ENCODE assay signal across 1 cellular context in the genomic region with DNA sequence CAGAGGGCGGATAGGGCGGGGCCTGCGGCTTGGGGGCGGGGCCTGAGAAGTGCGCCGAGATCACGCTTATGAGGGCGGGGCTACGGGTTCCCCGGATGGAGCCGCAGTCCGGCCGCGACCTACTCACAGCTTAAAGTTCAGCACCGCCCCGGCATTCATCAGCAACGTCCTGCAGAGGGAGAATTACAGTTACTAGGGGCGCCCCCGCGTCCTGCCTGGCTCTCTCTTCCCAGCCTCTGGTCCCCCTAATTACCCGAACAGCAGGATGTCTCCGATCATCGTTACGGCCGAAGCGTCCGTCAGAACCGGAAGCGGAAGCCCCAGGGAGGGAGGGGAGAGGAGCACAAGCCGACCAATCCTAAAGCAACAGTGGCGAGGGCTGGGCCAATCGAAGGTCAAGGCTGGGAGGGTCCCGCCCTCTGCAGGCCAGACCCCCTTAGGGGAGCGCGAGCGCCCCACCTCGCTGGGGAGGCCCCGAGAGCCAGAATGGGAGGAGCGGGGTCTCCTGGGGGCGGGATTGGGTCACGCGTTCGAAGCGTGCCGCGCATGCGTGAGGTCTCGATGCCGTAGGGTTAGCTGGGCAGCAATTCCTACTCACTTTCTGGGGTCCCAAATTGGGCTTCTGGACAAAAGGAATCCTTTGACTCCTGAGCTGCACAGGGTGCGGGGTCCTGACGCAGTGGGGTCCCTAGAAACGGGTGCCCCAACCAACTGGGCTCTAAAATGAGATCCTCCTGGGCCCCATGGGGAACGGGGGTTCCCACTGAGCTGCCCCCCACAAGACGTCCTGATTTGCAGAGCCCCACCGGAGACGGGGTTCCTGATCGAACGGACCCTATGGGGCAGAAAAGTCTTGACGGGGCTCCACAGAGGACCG.
A peak's percentile ranks its signal among the peaks of the same experiment; 100 is the strongest.
TF ChIP-seq lines count a peak whose summit lies in the region.

Gene SMIM7 (minus strand): TSS at position 313 of the 877 bp plus-strand sequence. CDS start 34 bp downstream, at position 279.

TF ChIP-seq in K562, 482 proteins besides CTCF, POLR2A, EP300 and RAD21 (continued from another document and continues in another):
- TF ChIP-seq ILK (tag; IDR thresholded peaks at IDR 0.05; ENCODE audit: borderline replicate concordance, low read depth) (no peak), MYNN (IDR thresholded peaks at IDR 0.05) (no peak), MYNN (CRISPR knock-in tag; IDR thresholded peaks at IDR 0.05) (no peak), NFIC (IDR thresholded peaks at IDR 0.05) (peak; percentile 26; the same call in 1 of the 2 replicates), HMG20A (CRISPR knock-in tag; conservative IDR thresholded peaks at IDR 0.05) (no peak), PHF21A (IDR thresholded peaks at IDR 0.05; ENCODE audit: borderline replicate concordance, low read depth) (no peak), PYGO2 (tag; IDR thresholded peaks at IDR 0.05) (no peak), ZNF766 (CRISPR knock-in tag; conservative IDR thresholded peaks at IDR 0.05) (peak; percentile 43), ERF (CRISPR knock-in tag; IDR thresholded peaks at IDR 0.05) (peak; percentile 82; the same call in 1 of the 2 replicates), DNMT1 (IDR thresholded peaks at IDR 0.05) (no peak), RBM17 (IDR thresholded peaks at IDR 0.05; ENCODE audit: borderline replicate concordance, low read depth, low read length) (no peak), OTX1 (CRISPR knock-in tag; IDR thresholded peaks at IDR 0.05) (peak; percentile 64; the same call in 1 of the 2 replicates), STAT5A (IDR thresholded peaks at IDR 0.05; ENCODE audit: borderline replicate concordance, low read length) (no peak), ZNF75A (CRISPR knock-in tag; IDR thresholded peaks at IDR 0.05) (no peak), U2AF2 (optimal IDR thresholded peaks at IDR 0.05; ENCODE audit: low read depth, low read length) (no peak), ETV1 (tag; conservative IDR thresholded peaks at IDR 0.05; ENCODE audit: low read depth) (peak; percentile 78), ZNF592 (IDR thresholded peaks at IDR 0.05) (no peak), MCM2 (IDR thresholded peaks at IDR 0.05; ENCODE audit: low read depth) (no peak), UBTF (IDR thresholded peaks at IDR 0.05; ENCODE audit: borderline replicate concordance in 1 of 2, low read depth in 2 of 2, low read length in 2 of 2) (no peak), VEZF1 (CRISPR knock-in tag; IDR thresholded peaks at IDR 0.05) (peak; percentile 88), FOXK1 (CRISPR knock-in tag; IDR thresholded peaks at IDR 0.05; ENCODE audit: borderline replicate concordance) (no peak), KLF1 (tag; IDR thresholded peaks at IDR 0.05) (no peak), SMARCA4 (IDR thresholded peaks at IDR 0.05) (no peak), KAT2B (IDR thresholded peaks at IDR 0.05; ENCODE audit: low read depth, low read length) (no peak), NCOR1 (IDR thresholded peaks at IDR 0.05) (no peak), ZNF253 (CRISPR knock-in tag; conservative IDR thresholded peaks at IDR 0.05) (no peak), E2F4 (CRISPR knock-in tag; IDR thresholded peaks at IDR 0.05; ENCODE audit: low read depth) (no peak), GTF2E2 (tag; IDR thresholded peaks at IDR 0.05) (no peak), ZNF41 (CRISPR knock-in tag; conservative IDR thresholded peaks at IDR 0.05) (no peak), HNRNPK (IDR thresholded peaks at IDR 0.05; ENCODE audit: low read depth, low read length, poor library complexity, severe bottlenecking) (no peak), NR2F6 (CRISPR knock-in tag; IDR thresholded peaks at IDR 0.05) (no peak), PURB (CRISPR knock-in tag; IDR thresholded peaks at IDR 0.05; ENCODE audit: low read depth) (no peak), BRF1 (IDR thresholded peaks at IDR 0.05; ENCODE audit: borderline replicate concordance, extremely low read depth, insufficient read length) (no peak), ZNF57 (CRISPR knock-in tag; IDR thresholded peaks at IDR 0.05) (no peak), EP400 (IDR thresholded peaks at IDR 0.05) (peak; percentile 87), MXD1 (CRISPR knock-in tag; IDR thresholded peaks at IDR 0.05; ENCODE audit: borderline replicate concordance, poor library complexity, severe bottlenecking) (no peak), FOS (IDR thresholded peaks at IDR 0.05; ENCODE audit: extremely low read depth, insufficient read length) (peak; percentile 96), HSF4 (CRISPR knock-in tag; IDR thresholded peaks at IDR 0.05; ENCODE audit: borderline replicate concordance) (no peak)
- TF ChIP-seq, protein P1, sequence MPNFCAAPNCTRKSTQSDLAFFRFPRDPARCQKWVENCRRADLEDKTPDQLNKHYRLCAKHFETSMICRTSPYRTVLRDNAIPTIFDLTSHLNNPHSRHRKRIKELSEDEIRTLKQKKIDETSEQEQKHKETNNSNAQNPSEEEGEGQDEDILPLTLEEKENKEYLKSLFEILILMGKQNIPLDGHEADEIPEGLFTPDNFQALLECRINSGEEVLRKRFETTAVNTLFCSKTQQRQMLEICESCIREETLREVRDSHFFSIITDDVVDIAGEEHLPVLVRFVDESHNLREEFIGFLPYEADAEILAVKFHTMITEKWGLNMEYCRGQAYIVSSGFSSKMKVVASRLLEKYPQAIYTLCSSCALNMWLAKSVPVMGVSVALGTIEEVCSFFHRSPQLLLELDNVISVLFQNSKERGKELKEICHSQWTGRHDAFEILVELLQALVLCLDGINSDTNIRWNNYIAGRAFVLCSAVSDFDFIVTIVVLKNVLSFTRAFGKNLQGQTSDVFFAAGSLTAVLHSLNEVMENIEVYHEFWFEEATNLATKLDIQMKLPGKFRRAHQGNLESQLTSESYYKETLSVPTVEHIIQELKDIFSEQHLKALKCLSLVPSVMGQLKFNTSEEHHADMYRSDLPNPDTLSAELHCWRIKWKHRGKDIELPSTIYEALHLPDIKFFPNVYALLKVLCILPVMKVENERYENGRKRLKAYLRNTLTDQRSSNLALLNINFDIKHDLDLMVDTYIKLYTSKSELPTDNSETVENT (CRISPR knock-in tag; IDR thresholded peaks at IDR 0.05): peak; percentile 12; the same call in 1 of the 2 replicates
- TF ChIP-seq, protein P2, sequence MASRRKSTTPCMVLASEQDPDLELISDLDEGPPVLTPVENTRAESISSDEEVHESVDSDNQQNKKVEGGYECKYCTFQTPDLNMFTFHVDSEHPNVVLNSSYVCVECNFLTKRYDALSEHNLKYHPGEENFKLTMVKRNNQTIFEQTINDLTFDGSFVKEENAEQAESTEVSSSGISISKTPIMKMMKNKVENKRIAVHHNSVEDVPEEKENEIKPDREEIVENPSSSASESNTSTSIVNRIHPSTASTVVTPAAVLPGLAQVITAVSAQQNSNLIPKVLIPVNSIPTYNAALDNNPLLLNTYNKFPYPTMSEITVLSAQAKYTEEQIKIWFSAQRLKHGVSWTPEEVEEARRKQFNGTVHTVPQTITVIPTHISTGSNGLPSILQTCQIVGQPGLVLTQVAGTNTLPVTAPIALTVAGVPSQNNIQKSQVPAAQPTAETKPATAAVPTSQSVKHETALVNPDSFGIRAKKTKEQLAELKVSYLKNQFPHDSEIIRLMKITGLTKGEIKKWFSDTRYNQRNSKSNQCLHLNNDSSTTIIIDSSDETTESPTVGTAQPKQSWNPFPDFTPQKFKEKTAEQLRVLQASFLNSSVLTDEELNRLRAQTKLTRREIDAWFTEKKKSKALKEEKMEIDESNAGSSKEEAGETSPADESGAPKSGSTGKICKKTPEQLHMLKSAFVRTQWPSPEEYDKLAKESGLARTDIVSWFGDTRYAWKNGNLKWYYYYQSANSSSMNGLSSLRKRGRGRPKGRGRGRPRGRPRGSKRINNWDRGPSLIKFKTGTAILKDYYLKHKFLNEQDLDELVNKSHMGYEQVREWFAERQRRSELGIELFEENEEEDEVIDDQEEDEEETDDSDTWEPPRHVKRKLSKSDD (conservative IDR thresholded peaks at IDR 0.05; ENCODE audit: low read length): no peak
- TF ChIP-seq, protein P3, sequence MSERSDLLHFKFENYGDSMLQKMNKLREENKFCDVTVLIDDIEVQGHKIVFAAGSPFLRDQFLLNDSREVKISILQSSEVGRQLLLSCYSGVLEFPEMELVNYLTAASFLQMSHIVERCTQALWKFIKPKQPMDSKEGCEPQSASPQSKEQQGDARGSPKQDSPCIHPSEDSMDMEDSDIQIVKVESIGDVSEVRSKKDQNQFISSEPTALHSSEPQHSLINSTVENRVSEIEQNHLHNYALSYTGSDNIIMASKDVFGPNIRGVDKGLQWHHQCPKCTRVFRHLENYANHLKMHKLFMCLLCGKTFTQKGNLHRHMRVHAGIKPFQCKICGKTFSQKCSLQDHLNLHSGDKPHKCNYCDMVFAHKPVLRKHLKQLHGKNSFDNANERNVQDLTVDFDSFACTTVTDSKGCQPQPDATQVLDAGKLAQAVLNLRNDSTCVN (CRISPR knock-in tag; IDR thresholded peaks at IDR 0.05): no peak
- TF ChIP-seq, protein P4, sequence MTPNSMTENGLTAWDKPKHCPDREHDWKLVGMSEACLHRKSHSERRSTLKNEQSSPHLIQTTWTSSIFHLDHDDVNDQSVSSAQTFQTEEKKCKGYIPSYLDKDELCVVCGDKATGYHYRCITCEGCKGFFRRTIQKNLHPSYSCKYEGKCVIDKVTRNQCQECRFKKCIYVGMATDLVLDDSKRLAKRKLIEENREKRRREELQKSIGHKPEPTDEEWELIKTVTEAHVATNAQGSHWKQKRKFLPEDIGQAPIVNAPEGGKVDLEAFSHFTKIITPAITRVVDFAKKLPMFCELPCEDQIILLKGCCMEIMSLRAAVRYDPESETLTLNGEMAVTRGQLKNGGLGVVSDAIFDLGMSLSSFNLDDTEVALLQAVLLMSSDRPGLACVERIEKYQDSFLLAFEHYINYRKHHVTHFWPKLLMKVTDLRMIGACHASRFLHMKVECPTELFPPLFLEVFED (CRISPR knock-in tag; conservative IDR thresholded peaks at IDR 0.05): 0 out of 2 replicates have a peak, but pooled peaks have one; percentile 50
